10 cellular contexts compared by ENCODE assay signal in the genomic region with DNA sequence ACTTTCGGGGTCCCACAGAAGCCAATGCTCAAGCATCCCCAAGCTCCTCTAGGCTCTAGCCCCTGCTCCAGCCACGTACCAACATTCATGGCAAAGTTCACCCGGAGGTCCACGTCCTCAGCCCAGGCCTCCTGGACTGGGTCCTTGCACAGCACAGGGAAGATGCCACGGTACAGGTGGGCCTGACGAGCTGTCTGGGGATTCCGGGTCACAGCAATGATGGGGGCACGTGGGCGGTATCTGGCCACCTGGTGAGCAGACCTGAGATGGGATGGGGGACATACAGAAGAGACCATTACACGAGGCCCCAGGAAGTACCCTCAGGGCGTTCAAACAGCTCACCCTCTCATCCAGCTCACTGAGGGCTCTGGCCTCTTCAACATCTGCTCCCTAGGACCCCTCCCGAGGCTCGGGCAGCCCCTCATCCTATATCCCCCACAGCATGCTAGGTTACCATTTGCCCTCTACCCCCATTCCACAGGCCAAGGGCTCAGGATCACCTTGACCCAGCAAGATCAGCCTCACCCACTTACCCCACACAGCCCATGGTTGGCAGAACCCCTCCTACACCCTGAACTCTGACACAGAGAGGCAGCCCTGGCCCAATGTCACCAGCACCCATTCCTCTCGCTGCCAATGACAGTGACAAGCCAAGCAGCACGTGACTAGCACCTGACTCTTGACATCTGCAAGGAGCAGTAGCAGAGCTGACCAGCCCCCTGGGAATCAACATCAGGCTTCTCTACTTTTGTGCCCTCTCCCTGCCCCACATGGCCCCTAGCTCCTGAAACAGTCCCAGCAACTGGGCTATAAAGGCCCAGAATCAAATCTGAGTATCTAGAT. TPM values are rescaled to one million over a fixed set of nuclear protein-coding genes. Genes with fewer than 3 reads are reported as not detected.
A peak's percentile ranks its signal among the peaks of the same experiment; 100 is the strongest.
DNase-seq lines count a peak whose midpoint lies in the region; ATAC-seq and TF ChIP-seq lines count a peak whose summit lies in the region.
"Had no signal": no experiment of that assay in that cellular context is flagged by ENCODE, and none has a peak within 500 bp of the region (broad histone marks: within the 10 kb centered on the region; RNA-seq: fewer than 3 reads in every experiment).

No MANE protein-coding gene starts in this region.

- H3K36me3 Mint-ChIP-seq in activated T-cell treated with anti-CD3 and anti-CD28 coated beads, Interleukin-2, amount 50 U/mL, for 24 hours (ENCODE audit: low read depth) = peaks cover 79% of the 10 kb centered on the region

- H3K9me3 Mint-ChIP-seq in activated T-cell treated with anti-CD3 and anti-CD28 coated beads, Interleukin-2, amount 50 U/mL, for 24 hours = no peaks in the 10 kb centered on the region
- H3K9me3 Mint-ChIP-seq in stimulated activated naive CD8-positive, alpha-beta T cell treated with anti-CD3 and anti-CD28 coated beads, Interleukin-15, amount 100 ng/mL, for 72 hours = no peaks in the 10 kb centered on the region

- H3K4me3 ChIP-seq in SK-N-MC = no peak overlapping the region
- H3K4me3 ChIP-seq: uterus had no signal

- no peak overlapping the region for H3K9ac ChIP-seq in SK-N-MC (ENCODE audit: insufficient read length)

- H3K4me3 Mint-ChIP-seq in activated T-cell treated with anti-CD3 and anti-CD28 coated beads, Interleukin-2, amount 50 U/mL, for 24 hours = no peak overlapping the region
- peak overlapping the region in 1 of 2 donors; percentile 5 for H3K4me3 Mint-ChIP-seq in stimulated activated naive CD8-positive, alpha-beta T cell treated with anti-CD3 and anti-CD28 coated beads, Interleukin-15, amount 100 ng/mL, for 72 hours

- no peak for ATAC-seq in stimulated activated naive CD8-positive, alpha-beta T cell treated with anti-CD3 and anti-CD28 coated beads, Interleukin-15, amount 100 ng/mL, for 72 hours
- no peak for ATAC-seq in foreskin keratinocyte
- ATAC-seq in HG03280 (IDR thresholded peaks at IDR 0.05; ENCODE audit: unreplicated experiment) = no peak
- no peak for ATAC-seq in GM21360 (IDR thresholded peaks at IDR 0.05; ENCODE audit: unreplicated experiment)

- TF ChIP-seq CTCF in foreskin keratinocyte (conservative IDR thresholded peaks at IDR 0.05) = no peak

- peak overlapping the region; percentile 72 for H3K27ac Mint-ChIP-seq in activated T-cell treated with anti-CD3 and anti-CD28 coated beads, Interleukin-2, amount 50 U/mL, for 24 hours
- peak overlapping the region; percentile 8 to 89 for H3K27ac Mint-ChIP-seq in stimulated activated naive CD8-positive, alpha-beta T cell treated with anti-CD3 and anti-CD28 coated beads, Interleukin-15, amount 100 ng/mL, for 72 hours

- H3K27ac ChIP-seq in SK-N-MC (0 out of 2 replicates have a peak overlapping the region, but pooled peaks have one; percentile 25), epithelial cell of prostate (peak overlapping the region; percentile 97), foreskin keratinocyte (no peak overlapping the region)
- H3K27ac ChIP-seq: uterus had no signal

- no peak for DNase-seq in activated T-cell treated with anti-CD3 and anti-CD28 coated beads, Interleukin-2, amount 50 U/mL, for 24 hours
- no peak for DNase-seq in activated T-cell treated with anti-CD3 and anti-CD28 coated beads, Interleukin-2, amount 50 U/mL, for 48 hours
- DNase-seq in SK-N-MC (ENCODE audit: low read depth, low spot score) (no peak), epithelial cell of prostate (ENCODE audit: low read depth, low spot score) (no peak), foreskin keratinocyte (no peak)
- DNase-seq in stimulated activated naive CD8-positive, alpha-beta T cell treated with anti-CD3 and anti-CD28 coated beads, Interleukin-15, amount 100 ng/mL, for 72 hours = no peak

- H3K4me1 ChIP-seq in foreskin keratinocyte = peaks cover 13% of the 10 kb centered on the region

- peaks cover 74% of the 10 kb centered on the region for H3K36me3 ChIP-seq in SK-N-MC (ENCODE audit: insufficient read depth, low read length)
- H3K36me3 ChIP-seq: uterus had no signal

- H3K4me1 Mint-ChIP-seq in activated T-cell treated with anti-CD3 and anti-CD28 coated beads, Interleukin-2, amount 50 U/mL, for 24 hours (ENCODE audit: low read depth) = peaks cover 33% of the 10 kb centered on the region
- peaks cover 69% of the 10 kb centered on the region for H3K4me1 Mint-ChIP-seq in stimulated activated naive CD8-positive, alpha-beta T cell treated with anti-CD3 and anti-CD28 coated beads, Interleukin-15, amount 100 ng/mL, for 72 hours

- H3K27me3 Mint-ChIP-seq in activated T-cell treated with anti-CD3 and anti-CD28 coated beads, Interleukin-2, amount 50 U/mL, for 24 hours = peaks cover 16% of the 10 kb centered on the region
- H3K27me3 Mint-ChIP-seq in stimulated activated naive CD8-positive, alpha-beta T cell treated with anti-CD3 and anti-CD28 coated beads, Interleukin-15, amount 100 ng/mL, for 72 hours = peaks cover 17% of the 10 kb centered on the region

- no peaks in the 10 kb centered on the region for H3K9me3 ChIP-seq in SK-N-MC (ENCODE audit: low read depth, low read length)
- H3K9me3 ChIP-seq: uterus had no signal

- H3K27me3 ChIP-seq in foreskin keratinocyte = no peaks in the 10 kb centered on the region

RNA-seq across cellular contexts. Expression of a gene that starts 3.0 kb away (rescaled TPM):
- 2.3 and 3.7 TPM in 2 replicates for total RNA-seq in foreskin keratinocyte
- 1.3 and 2.1 TPM in 2 replicates for polyA plus RNA-seq in foreskin keratinocyte
- total RNA-seq: left cardiac atrium had no signal

RNA-seq across cellular contexts. Expression of a gene that starts 30.4 kb away (rescaled TPM):
- total RNA-seq in foreskin keratinocyte = 2,420 and 2,686 TPM in 2 replicates
- polyA plus RNA-seq in foreskin keratinocyte = 2,518 and 2,832 TPM in 2 replicates
